24 cellular contexts compared by ENCODE assay signal in genomic region chr6:2468601-2468955, GRCh38.
"Had no signal": no experiment of that assay in that cellular context is flagged by ENCODE, and none has a peak within 500 bp of the region (broad histone marks: within the 10 kb centered on the region; RNA-seq: fewer than 3 reads in every experiment).

No MANE protein-coding gene starts in this region.

- H3K27ac Mint-ChIP-seq: activated CD8-positive, alpha-beta T cell treated with anti-CD3 and anti-CD28 coated beads for 36 hours; activated naive CD4-positive, alpha-beta T cell treated with anti-CD3 and anti-CD28 coated beads, Interleukin-2, amount 50 U/mL, for 24 hours; activated naive CD8-positive, alpha-beta T cell treated with anti-CD3 and anti-CD28 coated beads, Interleukin-2, amount 50 U/mL, for 24 hours; activated T-helper 17 cell treated with anti-CD3 and anti-CD28 coated beads, Interleukin-2, amount 50 U/mL, for 72 hours; brain; natural killer cell; stimulated activated effector memory CD8-positive, alpha-beta T cell treated with anti-CD3 and anti-CD28 coated beads, Interleukin-12 subunit alpha, Interleukin-12 subunit beta, amount 100 ng/mL, for 72 hours; stimulated activated naive CD8-positive, alpha-beta T cell treated with anti-CD3 and anti-CD28 coated beads, Interleukin-15, Interleukin-2, amounts not matched to agents 100 ng/mL and 50 ng/mL, for 24 hours had no signal

- H3K4me1 Mint-ChIP-seq: activated naive CD4-positive, alpha-beta T cell treated with anti-CD3 and anti-CD28 coated beads, Interleukin-2, amount 50 U/mL, for 24 hours; activated naive CD8-positive, alpha-beta T cell treated with anti-CD3 and anti-CD28 coated beads, Interleukin-2, amount 50 U/mL, for 24 hours; activated T-helper 17 cell treated with anti-CD3 and anti-CD28 coated beads, Interleukin-2, amount 50 U/mL, for 72 hours; natural killer cell; stimulated activated effector memory CD8-positive, alpha-beta T cell treated with anti-CD3 and anti-CD28 coated beads, Interleukin-12 subunit alpha, Interleukin-12 subunit beta, amount 100 ng/mL, for 72 hours had no signal

- H3K4me1 ChIP-seq: foreskin keratinocyte, left lung, lower lobe of right lung had no signal

- H3K36me3 Mint-ChIP-seq: activated naive CD4-positive, alpha-beta T cell treated with anti-CD3 and anti-CD28 coated beads, Interleukin-2, amount 50 U/mL, for 24 hours; brain; natural killer cell; stimulated activated effector memory CD8-positive, alpha-beta T cell treated with anti-CD3 and anti-CD28 coated beads, Interleukin-12 subunit alpha, Interleukin-12 subunit beta, amount 100 ng/mL, for 72 hours had no signal

- H3K4me3 ChIP-seq: left lung, lower lobe of right lung, thoracic aorta had no signal

- H3K27ac ChIP-seq: foreskin keratinocyte, left lung, lower lobe of right lung, thoracic aorta had no signal

- ATAC-seq: activated CD8-positive, alpha-beta T cell treated with anti-CD3 and anti-CD28 coated beads for 36 hours; activated naive CD8-positive, alpha-beta T cell treated with anti-CD3 and anti-CD28 coated beads, Interleukin-2, amount 50 U/mL, for 24 hours; activated T-cell treated with anti-CD3 and anti-CD28 coated beads, Interleukin-2, amount 50 U/mL, for 4 hours; activated T-helper 17 cell treated with anti-CD3 and anti-CD28 coated beads, Interleukin-2, amount 50 U/mL, for 72 hours; foreskin keratinocyte; left lung; lower lobe of right lung; natural killer cell; sciatic nerve; T-helper 17 cell had no signal

- H3K36me3 ChIP-seq: left lung, lower lobe of right lung, thoracic aorta had no signal

- DNase-seq: activated CD4-positive, alpha-beta T cell treated with anti-CD3 and anti-CD28 coated beads for 1 hour; activated CD4-positive, alpha-beta T cell treated with anti-CD3 and anti-CD28 coated beads, Interleukin-2, amount 50 U/mL, for 1 hour; activated CD8-positive, alpha-beta T cell treated with anti-CD3 and anti-CD28 coated beads for 36 hours; activated gamma-delta T cell treated with Interleukin-2 at 50 U/mL for 16 hours; activated naive CD8-positive, alpha-beta T cell treated with anti-CD3 and anti-CD28 coated beads, Interleukin-2, amount 50 U/mL, for 24 hours; activated T-cell treated with anti-CD3 and anti-CD28 coated beads, Interleukin-2, amount 50 U/mL, for 4 hours; anterior cingulate cortex; foreskin keratinocyte; kidney glomerular epithelial cell; left lung; lower lobe of right lung; mesenchymal stem cell; natural killer cell; small intestine; stimulated activated CD4-positive, alpha-beta T cell treated with anti-CD3 and anti-CD28 coated beads, Interleukin-4, amount 100 ng/mL, for 24 hours; T-helper 17 cell; T1000 had no signal

- H3K4me3 Mint-ChIP-seq: activated CD8-positive, alpha-beta T cell treated with anti-CD3 and anti-CD28 coated beads for 36 hours; activated naive CD4-positive, alpha-beta T cell treated with anti-CD3 and anti-CD28 coated beads, Interleukin-2, amount 50 U/mL, for 24 hours; activated naive CD8-positive, alpha-beta T cell treated with anti-CD3 and anti-CD28 coated beads, Interleukin-2, amount 50 U/mL, for 24 hours; activated T-cell treated with anti-CD3 and anti-CD28 coated beads, Interleukin-2, amount 50 U/mL, for 4 hours; activated T-helper 17 cell treated with anti-CD3 and anti-CD28 coated beads, Interleukin-2, amount 50 U/mL, for 72 hours; brain; natural killer cell; stimulated activated effector memory CD8-positive, alpha-beta T cell treated with anti-CD3 and anti-CD28 coated beads, Interleukin-12 subunit alpha, Interleukin-12 subunit beta, amount 100 ng/mL, for 72 hours; stimulated activated naive CD8-positive, alpha-beta T cell treated with anti-CD3 and anti-CD28 coated beads, Interleukin-15, Interleukin-2, amounts not matched to agents 100 ng/mL and 50 ng/mL, for 24 hours; T-helper 17 cell had no signal

- H3K9me3 ChIP-seq: left lung, lower lobe of right lung, thoracic aorta had no signal

- H3K9me3 Mint-ChIP-seq: activated CD8-positive, alpha-beta T cell treated with anti-CD3 and anti-CD28 coated beads for 36 hours; activated naive CD4-positive, alpha-beta T cell treated with anti-CD3 and anti-CD28 coated beads, Interleukin-2, amount 50 U/mL, for 24 hours; activated naive CD8-positive, alpha-beta T cell treated with anti-CD3 and anti-CD28 coated beads, Interleukin-2, amount 50 U/mL, for 24 hours; activated T-cell treated with anti-CD3 and anti-CD28 coated beads, Interleukin-2, amount 50 U/mL, for 4 hours; activated T-helper 17 cell treated with anti-CD3 and anti-CD28 coated beads, Interleukin-2, amount 50 U/mL, for 72 hours; brain; natural killer cell; stimulated activated effector memory CD8-positive, alpha-beta T cell treated with anti-CD3 and anti-CD28 coated beads, Interleukin-12 subunit alpha, Interleukin-12 subunit beta, amount 100 ng/mL, for 72 hours; stimulated activated naive CD8-positive, alpha-beta T cell treated with anti-CD3 and anti-CD28 coated beads, Interleukin-15, Interleukin-2, amounts not matched to agents 100 ng/mL and 50 ng/mL, for 24 hours had no signal
